In genomic region chr10:26698909-26699308, GRCh38 we compare ENCODE assay signal across 12 cellular contexts. TPM values are rescaled to one million over a fixed set of nuclear protein-coding genes. Genes with fewer than 3 reads are reported as not detected.
DNase-seq lines count a peak whose midpoint lies in the region; ATAC-seq and TF ChIP-seq lines count a peak whose summit lies in the region.
"Had no signal": no experiment of that assay in that cellular context is flagged by ENCODE, and none has a peak within 500 bp of the region (broad histone marks: within the 10 kb centered on the region; RNA-seq: fewer than 3 reads in every experiment).

No MANE protein-coding gene starts in this region.

- TF ChIP-seq CTCF in Caco-2 (IDR thresholded peaks at IDR 0.05; ENCODE audit: insufficient read depth in 1 of 2, low read depth in 1 of 2, low read length in 1 of 2, severe bottlenecking in 1 of 2, unreplicated experiment in 1 of 2) (no peak), nephron (IDR thresholded peaks at IDR 0.05; ENCODE audit: unreplicated experiment in 3 of 3) (no peak), GM10248 (IDR thresholded peaks at IDR 0.05; ENCODE audit: control extremely low read depth, extremely low read depth, low read depth, missing control alignments) (no peak)

- H3K9me3 ChIP-seq in Caco-2: no peaks in the 10 kb centered on the region
- H3K9me3 ChIP-seq in adipocyte (ENCODE audit: control insufficient read depth, low read length): no peaks in the 10 kb centered on the region
- H3K9me3 ChIP-seq: ascending aorta had no signal

- DNase-seq in Caco-2: no peak
- DNase-seq in Jurkat, Clone E6-1 (ENCODE audit: low read depth, low spot score): no peak
- no peak for DNase-seq in adipocyte (ENCODE audit: low read depth)
- no peak for DNase-seq in GM10248 (ENCODE audit: extremely low spot score)
- no peak for DNase-seq in NCI-H524 (lab: John Stamatoyannopoulos, UW)
- DNase-seq: hippocampal formation, NCI-H1417 treated with DMSO at 0.1 percent for 48 hours, SW 1271 had no signal

- H3K36me3 ChIP-seq in Caco-2 (ENCODE audit: control insufficient read depth, insufficient read depth, low read length) (peaks cover 3% of the 10 kb centered on the region; the same call in 1 of the 2 replicates), adipocyte (ENCODE audit: control insufficient read depth, insufficient read depth, low read length, severe bottlenecking) (peaks cover 8% of the 10 kb centered on the region)
- H3K36me3 ChIP-seq: ascending aorta had no signal

- H3K27me3 ChIP-seq in Caco-2 (replicated peaks; ENCODE audit: control insufficient read depth, insufficient read depth, low read length): no peaks in the 10 kb centered on the region
- H3K27me3 ChIP-seq in adipocyte (replicated peaks; ENCODE audit: control insufficient read depth, insufficient read depth, low read length): no peaks in the 10 kb centered on the region
- H3K27me3 ChIP-seq: ascending aorta had no signal

- intact Hi-C loops in Caco-2 (cut with micrococcal nuclease; ENCODE audit: unreplicated experiment): loop anchor here (10.0 kb wide), 1 partner anchor 364 kb away; no protein-coding TSS in a partner anchor

- H3K36me3 Mint-ChIP-seq in Caco-2 (ENCODE audit: insufficient read depth, unreplicated experiment): peaks cover 28% of the 10 kb centered on the region
- H3K36me3 Mint-ChIP-seq in nephron (ENCODE audit: low read depth): peaks cover 19% of the 10 kb centered on the region

- POLR2A ChIA-PET in Caco-2 (lab: Charles Lee): no interaction called here
- POLR2A ChIA-PET in GM10248 (lab: Yijun Ruan, JAX): no interaction called here

- H3K4me1 Mint-ChIP-seq in Caco-2 (ENCODE audit: low read depth, unreplicated experiment): peaks cover 27% of the 10 kb centered on the region
- H3K4me1 Mint-ChIP-seq in nephron: peaks cover 17% of the 10 kb centered on the region

- no TSS peak for BruUV-seq in Caco-2 (replicated peaks; lab: Mats Ljungman, UMichigan)

- CTCF ChIA-PET in Caco-2 (lab: Charles Lee) (no interaction called here), GM10248 (lab: Yijun Ruan, JAX) (no interaction called here)

- peaks cover 11% of the 10 kb centered on the region for H3K9me3 Mint-ChIP-seq in Caco-2 (ENCODE audit: unreplicated experiment)
- H3K9me3 Mint-ChIP-seq in nephron: no peaks in the 10 kb centered on the region

- H3K27ac Mint-ChIP-seq in Caco-2 (ENCODE audit: unreplicated experiment): peak overlapping the region; percentile 67
- peak overlapping the region; percentile 17 to 93 (median 86) for H3K27ac Mint-ChIP-seq in nephron

- peak overlapping the region; percentile 99 for H3K4me3 Mint-ChIP-seq in Caco-2 (ENCODE audit: unreplicated experiment)
- peak overlapping the region; percentile 96 to 100 (median 99) for H3K4me3 Mint-ChIP-seq in nephron

- H3K4me3 ChIP-seq in Caco-2 (ENCODE audit: low read depth, low read length) (peak overlapping the region; percentile 94), adipocyte (ENCODE audit: low read length) (peak overlapping the region; percentile 91)
- H3K4me3 ChIP-seq in Jurkat, Clone E6-1 (ENCODE audit: low read length): peak overlapping the region; percentile 99

- peak overlapping the region; percentile 98 for H3K9ac ChIP-seq in adipocyte (ENCODE audit: low read length)

- H3K4me1 ChIP-seq in Caco-2 (peaks cover 17% of the 10 kb centered on the region), adipocyte (ENCODE audit: control insufficient read depth, insufficient read depth, low read length) (peaks cover 16% of the 10 kb centered on the region)

- ATAC-seq in GM18511 (IDR thresholded peaks at IDR 0.05; ENCODE audit: unreplicated experiment) (no peak), GM19467 (IDR thresholded peaks at IDR 0.05; ENCODE audit: unreplicated experiment) (no peak)

- H3K27me3 Mint-ChIP-seq in Caco-2 (ENCODE audit: insufficient read depth, unreplicated experiment): no peaks in the 10 kb centered on the region
- no peaks in the 10 kb centered on the region for H3K27me3 Mint-ChIP-seq in nephron (ENCODE audit: low read depth)

RNA-seq across cellular contexts. Expression of gene PDSS1, which starts 1.4 kb away (rescaled TPM):
- total RNA-seq in Caco-2 (2022): 22.4 and 24.9 TPM in 2 replicates
- 27.0 TPM for polyA plus RNA-seq in Jurkat, Clone E6-1 (2012; ENCODE audit: insufficient read depth, insufficient read length)
- total RNA-seq: ascending aorta had no signal
